Comparison of ENCODE assay signal across 8 cellular contexts in genomic region chr2:230864122-230864604, GRCh38. TPM values are rescaled to one million over a fixed set of nuclear protein-coding genes. Genes with fewer than 3 reads are reported as not detected.
DNase-seq lines count a peak whose midpoint lies in the region; ATAC-seq, FAIRE-seq and TF ChIP-seq lines count a peak whose summit lies in the region.

No MANE protein-coding gene starts in this region.

- peak overlapping the region; percentile 46 for H3K4me2 ChIP-seq in fibroblast of lung (ENCODE audit: extremely low read depth, insufficient read depth, low read length)

- H3K9ac ChIP-seq in ES-I3 (ENCODE audit: low read depth, low read length), result peak overlapping the region; percentile 47
- H3K9ac ChIP-seq in fibroblast of lung (ENCODE audit: insufficient read depth, low read length), result no peak overlapping the region

- H3K27me3 ChIP-seq in RWPE2 (ENCODE audit: insufficient read depth, poor library complexity, severe bottlenecking) (no peaks in the 10 kb centered on the region), fibroblast of lung (ENCODE audit: control insufficient read depth, insufficient read depth, low read length) (peaks cover 15% of the 10 kb centered on the region), psoas muscle (ENCODE audit: insufficient read depth in 3 of 3, low read length in 2 of 3) (peaks cover 0 to 35% (median 11%) of the 10 kb centered on the region in 3 donors)

- H3K4me3 ChIP-seq in RWPE2 (ENCODE audit: severe bottlenecking) (peak overlapping the region; percentile 81), fibroblast of lung (replicated peaks in 1 of 4; ENCODE audit: control extremely low read depth in 1 of 4, insufficient read depth in 1 of 4, low read depth in 3 of 4, low read length in 4 of 4) (peak overlapping the region; percentile 15 to 79 (median 44)), psoas muscle (peak overlapping the region; percentile 61)

- H4K20me1 ChIP-seq in fibroblast of lung (ENCODE audit: control insufficient read depth, extremely low read depth, insufficient read depth, low read length), result no peaks in the 10 kb centered on the region

- H2AFZ ChIP-seq in fibroblast of lung (ENCODE audit: low read length), result peak overlapping the region; percentile 21

- TF ChIP-seq CTCF in RWPE2 (IDR thresholded peaks at IDR 0.05; ENCODE audit: poor library complexity, severe bottlenecking), result no peak
- TF ChIP-seq CTCF in fibroblast of lung (conservative IDR thresholded peaks at IDR 0.05 in 1 of 2, IDR thresholded peaks at IDR 0.05 in 1 of 2; ENCODE audit: low read depth in 1 of 2, low read length in 2 of 2), result no peak
- no peak for TF ChIP-seq CTCF in psoas muscle (IDR thresholded peaks at IDR 0.05)
- TF ChIP-seq CTCF in D721Med (IDR thresholded peaks at IDR 0.05; ENCODE audit: insufficient read depth, missing control alignments), result no peak

- no peaks in the 10 kb centered on the region for H3K36me3 ChIP-seq in ES-I3 (ENCODE audit: insufficient read depth, low read length)
- H3K36me3 ChIP-seq in RWPE2 (ENCODE audit: low read depth), result no peaks in the 10 kb centered on the region
- no peaks in the 10 kb centered on the region for H3K36me3 ChIP-seq in fibroblast of lung (ENCODE audit: control insufficient read depth, insufficient read depth, low read length)
- no peaks in the 10 kb centered on the region for H3K36me3 ChIP-seq in psoas muscle (ENCODE audit: insufficient read depth in 1 of 2, low read depth in 1 of 2)

- ATAC-seq in RWPE2 (ENCODE audit: low read depth) (no peak), psoas muscle (peak in 1 of 4 donors; percentile 3)

- H3K27ac ChIP-seq in RWPE2 (ENCODE audit: poor library complexity, severe bottlenecking) (no peak overlapping the region), fibroblast of lung (ENCODE audit: insufficient read depth, low read length) (no peak overlapping the region), psoas muscle (no peak overlapping the region)

- H3K79me2 ChIP-seq in fibroblast of lung (ENCODE audit: control insufficient read depth, insufficient read depth, low read length), result no peaks in the 10 kb centered on the region

- intact Hi-C loops in psoas muscle (cut with DNase I), result no loop called here

- DNase-seq in RWPE2 (ENCODE audit: low spot score), result no peak
- no peak for DNase-seq in fibroblast of lung (ENCODE audit: low read depth in 2 of 2)
- DNase-seq in psoas muscle, result no peak
- no peak for DNase-seq in D721Med (ENCODE audit: insufficient read length, low spot score)
- DNase-seq in NCI-H2081 treated with DMSO at 0.1 percent for 48 hours (lab: John Stamatoyannopoulos, UW), result no peak
- DNase-seq in activated effector memory CD4-positive, alpha-beta T cell treated with Interleukin-2 at 50 U/mL for 16 hours, result no peak
- no peak for DNase-seq in effector CD4-positive, alpha-beta T cell

- peaks cover 37% of the 10 kb centered on the region for H3K4me1 ChIP-seq in ES-I3 (ENCODE audit: insufficient read depth, low read length)
- H3K4me1 ChIP-seq in RWPE2 (ENCODE audit: insufficient read depth, poor library complexity, severe bottlenecking), result no peaks in the 10 kb centered on the region
- peaks cover 3% of the 10 kb centered on the region for H3K4me1 ChIP-seq in fibroblast of lung (ENCODE audit: control insufficient read depth, extremely low read depth, insufficient read depth, low read length)
- no peaks in the 10 kb centered on the region for H3K4me1 ChIP-seq in psoas muscle

- H3K9me3 ChIP-seq in ES-I3 (ENCODE audit: control insufficient read depth, insufficient read depth, low read length) (no peaks in the 10 kb centered on the region), RWPE2 (ENCODE audit: severe bottlenecking) (no peaks in the 10 kb centered on the region), fibroblast of lung (ENCODE audit: control insufficient read depth, insufficient read depth, low read depth, low read length) (no peaks in the 10 kb centered on the region), psoas muscle (no peaks in the 10 kb centered on the region)

- FAIRE-seq in D721Med (lab: Jason Lieb, UNC), result no peak

- 40 to 43% (median 40%) methylated on average over 18 of the region's 18 CpGs for WGBS in psoas muscle, 3 donors

RNA-seq across cellular contexts. Expression of gene ITM2C, which starts 0.6 kb away (rescaled TPM):
- total RNA-seq in fibroblast of lung, result 58.3 and 77.3 TPM in 2 replicates
- 182 and 236 TPM in 2 replicates for polyA plus RNA-seq in fibroblast of lung
- polyA plus RNA-seq in fibroblast of lung (2012), result 122 and 182 TPM in 2 replicates
- 254 and 555 TPM in 2 replicates for polyA minus RNA-seq in fibroblast of lung (ENCODE audit: low replicate concordance)
- total RNA-seq in psoas muscle, result 10 to 100 TPM in 2 of 4 donors, 1 to 10 TPM in 2; 9.0 to 20.3 (median 10.6) TPM
- 10 to 100 TPM in 2 of 3 donors, 1 to 10 TPM in 1; 9.1 to 12.6 (median 11.5) TPM for polyA plus RNA-seq in psoas muscle
